ENCODE assay signal across 40 cellular contexts in the genomic region with DNA sequence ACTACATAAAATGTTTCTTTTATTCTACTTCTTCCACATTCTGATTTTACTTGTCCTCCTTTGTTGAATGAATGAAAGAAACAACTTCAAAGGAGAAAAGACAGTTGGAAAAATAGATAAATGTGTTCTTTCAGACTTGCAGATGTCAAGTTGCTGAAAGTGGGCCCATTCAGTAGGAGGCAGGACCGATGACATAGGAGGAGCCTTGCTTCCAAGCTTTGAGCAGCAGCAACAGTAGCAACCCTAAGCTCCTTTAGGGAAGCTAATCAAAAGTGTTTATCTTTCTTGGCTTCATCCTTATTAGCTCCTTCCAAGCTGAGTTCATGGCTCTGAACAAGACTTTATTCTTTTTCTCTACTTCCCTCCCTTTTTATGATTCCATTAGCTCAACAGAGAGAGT. TPM values are rescaled to one million over a fixed set of nuclear protein-coding genes. Genes with fewer than 3 reads are reported as not detected.
"Had no signal": no experiment of that assay in that cellular context is flagged by ENCODE, and none has a peak within 500 bp of the region (broad histone marks: within the 10 kb centered on the region; RNA-seq: fewer than 3 reads in every experiment).

No MANE protein-coding gene starts in this region.

- H3K36me3 ChIP-seq: adrenal gland, esophagus squamous epithelium, gastroesophageal sphincter had no signal

- H3K4me3 ChIP-seq: adrenal gland, body of pancreas, esophagus squamous epithelium, gastroesophageal sphincter had no signal

- H3K9me3 ChIP-seq: adrenal gland, body of pancreas, esophagus squamous epithelium, gastroesophageal sphincter had no signal

- H3K27ac ChIP-seq: adrenal gland, body of pancreas, epithelial cell of prostate, esophagus squamous epithelium, gastroesophageal sphincter, VCaP had no signal

- FAIRE-seq: colon, endometrium, endothelial cell of umbilical vein, TTC549 had no signal

- DNase-seq: activated CD4-positive, alpha-beta memory T cell treated with anti-CD3 and anti-CD28 coated beads for 36 hours; activated CD4-positive, alpha-beta T cell treated with anti-CD3 and anti-CD28 coated beads for 36 hours; activated CD4-positive, alpha-beta T cell treated with anti-CD3 and anti-CD28 coated beads, Interleukin-2, amount 10 ng/mL, durations not matched to agents 24 days and 14 days; activated CD4-positive, CD25-positive, alpha-beta regulatory T cell; activated CD4-positive, CD25-positive, alpha-beta regulatory T cell treated with anti-CD3 and anti-CD28 coated beads, Interleukin-2, amount 50 U/mL, for 72 hours; activated CD8-positive, alpha-beta memory T cell treated with anti-CD3 and anti-CD28 coated beads, Interleukin-2, amount 10 ng/mL, durations not matched to agents 7 days and 5 days; activated CD8-positive, alpha-beta memory T cell treated with anti-CD3 and anti-CD28 coated beads, Interleukin-2, amount 50 U/mL, for 4 hours; activated CD8-positive, alpha-beta T cell treated with anti-CD3 and anti-CD28 coated beads, Interleukin-2, amount 10 ng/mL, durations not matched to agents 7 days and 5 days; activated effector memory CD4-positive, alpha-beta T cell treated with anti-CD3 and anti-CD28 coated beads, Interleukin-2, amount 50 U/mL, for 16 hours; activated naive CD4-positive, alpha-beta T cell treated with anti-CD3 and anti-CD28 coated beads for 36 hours; activated naive CD8-positive, alpha-beta T cell treated with anti-CD3 and anti-CD28 coated beads for 36 hours; activated naive CD8-positive, alpha-beta T cell treated with anti-CD3 and anti-CD28 coated beads, Interleukin-2, amount 50 U/mL, for 24 hours; activated T-cell treated with anti-CD3 and anti-CD28 coated beads, Interleukin-2, amount 50 U/mL, for 1 hour; activated T-cell treated with anti-CD3 and anti-CD28 coated beads, Interleukin-2, amount 50 U/mL, for 48 hours; adrenal gland; amygdala; aorta; body of pancreas; caudate nucleus; effector CD8-positive, alpha-beta T cell; esophagus squamous epithelium; foreskin melanocyte; T-helper 2 cell had no signal

- ATAC-seq: activated CD4-positive, alpha-beta T cell treated with anti-CD3 and anti-CD28 coated beads for 36 hours; activated CD8-positive, alpha-beta memory T cell treated with anti-CD3 and anti-CD28 coated beads, Interleukin-2, amount 10 ng/mL, durations not matched to agents 7 days and 5 days; activated CD8-positive, alpha-beta T cell treated with anti-CD3 and anti-CD28 coated beads, Interleukin-2, amount 10 ng/mL, durations not matched to agents 7 days and 5 days; activated naive CD8-positive, alpha-beta T cell treated with anti-CD3 and anti-CD28 coated beads, Interleukin-2, amount 50 U/mL, for 24 hours; body of pancreas; gastroesophageal sphincter had no signal

- H3K27me3 ChIP-seq: adrenal gland, body of pancreas, esophagus squamous epithelium, gastroesophageal sphincter had no signal

- H3K4me1 ChIP-seq: adrenal gland, body of pancreas, esophagus squamous epithelium had no signal

RNA-seq across cellular contexts. Expression of a gene that starts 5.0 kb away (rescaled TPM):
- total RNA-seq: activated CD4-positive, alpha-beta memory T cell treated with anti-CD3 and anti-CD28 coated beads for 36 hours; activated CD4-positive, alpha-beta T cell treated with anti-CD3 and anti-CD28 coated beads for 36 hours; activated CD4-positive, alpha-beta T cell treated with anti-CD3 and anti-CD28 coated beads, Interleukin-2, amount 10 ng/mL, durations not matched to agents 24 days and 14 days; activated CD8-positive, alpha-beta memory T cell treated with anti-CD3 and anti-CD28 coated beads for 36 hours; activated CD8-positive, alpha-beta memory T cell treated with anti-CD3 and anti-CD28 coated beads, Interleukin-2, amount 10 ng/mL, durations not matched to agents 7 days and 5 days; activated CD8-positive, alpha-beta T cell treated with anti-CD3 and anti-CD28 coated beads, Interleukin-2, amount 10 ng/mL, durations not matched to agents 7 days and 5 days; activated naive CD4-positive, alpha-beta T cell treated with anti-CD3 and anti-CD28 coated beads for 36 hours; activated naive CD8-positive, alpha-beta T cell treated with anti-CD3 and anti-CD28 coated beads for 36 hours; activated T-helper 1 cell treated with anti-CD3 and anti-CD28 coated beads, Interleukin-12 subunit alpha, Interleukin-12 subunit beta, Interleukin-2, Interleukin-4 antibody, amounts not matched to agents 30 ng/mL and 10 ng/mL and 1 ng/mL, durations not matched to agents 14 hours and 24 hours and 36 hours; activated T-helper 2 cell treated with anti-CD3 and anti-CD28 coated beads, Interferon-gamma antibody, Interleukin-2, Interleukin-4, amounts not matched to agents 10 μg/mL and 5 μg/mL and 100 μg/mL, durations not matched to agents 14 hours and 24 hours and 36 hours; aorta; body of pancreas; chondrocyte; dermis microvascular lymphatic vessel endothelial cell; endothelial cell of umbilical vein; esophagus squamous epithelium; fibroblast of lung; fibroblast of villous mesenchyme; gastroesophageal sphincter; glomerular endothelial cell; T-helper 1 cell treated with Interleukin-12 subunit alpha and Interleukin-12 subunit beta and Interleukin-4 antibody, amounts not matched to agents 30 ng/mL and 1 ng/mL, for 36 hours had no signal
- polyA plus RNA-seq: aorta, endothelial cell of umbilical vein, esophagus, fibroblast of lung had no signal

RNA-seq across cellular contexts. Expression of a gene that starts 23.6 kb away (rescaled TPM):
- total RNA-seq: activated CD4-positive, alpha-beta memory T cell treated with anti-CD3 and anti-CD28 coated beads for 36 hours; activated CD4-positive, alpha-beta T cell treated with anti-CD3 and anti-CD28 coated beads for 36 hours; activated CD4-positive, alpha-beta T cell treated with anti-CD3 and anti-CD28 coated beads, Interleukin-2, amount 10 ng/mL, durations not matched to agents 24 days and 14 days; activated CD8-positive, alpha-beta memory T cell treated with anti-CD3 and anti-CD28 coated beads for 36 hours; activated CD8-positive, alpha-beta memory T cell treated with anti-CD3 and anti-CD28 coated beads, Interleukin-2, amount 10 ng/mL, durations not matched to agents 7 days and 5 days; activated CD8-positive, alpha-beta T cell treated with anti-CD3 and anti-CD28 coated beads, Interleukin-2, amount 10 ng/mL, durations not matched to agents 7 days and 5 days; activated naive CD4-positive, alpha-beta T cell treated with anti-CD3 and anti-CD28 coated beads for 36 hours; activated naive CD8-positive, alpha-beta T cell treated with anti-CD3 and anti-CD28 coated beads for 36 hours; activated T-helper 1 cell treated with anti-CD3 and anti-CD28 coated beads, Interleukin-12 subunit alpha, Interleukin-12 subunit beta, Interleukin-2, Interleukin-4 antibody, amounts not matched to agents 30 ng/mL and 10 ng/mL and 1 ng/mL, durations not matched to agents 14 hours and 24 hours and 36 hours; activated T-helper 2 cell treated with anti-CD3 and anti-CD28 coated beads, Interferon-gamma antibody, Interleukin-2, Interleukin-4, amounts not matched to agents 10 μg/mL and 5 μg/mL and 100 μg/mL, durations not matched to agents 14 hours and 24 hours and 36 hours; adrenal gland; aorta; body of pancreas; chondrocyte; dermis microvascular lymphatic vessel endothelial cell; endothelial cell of umbilical vein; esophagus squamous epithelium; fibroblast of lung; fibroblast of villous mesenchyme; gastroesophageal sphincter; glomerular endothelial cell; T-helper 1 cell treated with Interleukin-12 subunit alpha and Interleukin-12 subunit beta and Interleukin-4 antibody, amounts not matched to agents 30 ng/mL and 1 ng/mL, for 36 hours had no signal
- polyA plus RNA-seq: adrenal gland, endothelial cell of umbilical vein, esophagus, fibroblast of lung had no signal
